Comparison of ENCODE assay signal across 30 cellular contexts in the genomic region with DNA sequence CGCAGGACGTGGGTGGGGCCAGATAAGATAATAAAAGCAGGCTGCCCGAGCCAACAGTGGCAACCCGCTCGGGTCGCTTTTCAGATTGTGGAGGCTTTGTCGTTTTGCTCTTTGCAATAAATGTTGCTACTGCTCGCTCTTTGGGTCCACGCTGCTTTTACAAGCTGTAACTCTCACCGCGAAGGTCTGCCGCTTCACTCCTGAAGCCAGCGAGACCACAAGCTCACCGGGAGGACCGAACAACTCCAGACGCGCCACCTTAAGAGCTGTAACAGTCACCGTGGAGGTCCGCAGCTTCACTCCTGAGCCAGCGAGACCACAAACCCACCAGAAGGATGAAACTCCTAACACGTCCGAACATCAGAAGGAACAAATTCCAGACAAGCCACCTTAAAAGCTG.
"Had no signal": no experiment of that assay in that cellular context is flagged by ENCODE, and none has a peak within 500 bp of the region (broad histone marks: within the 10 kb centered on the region; RNA-seq: fewer than 3 reads in every experiment).

No MANE protein-coding gene starts in this region.

- H3K4me3 Mint-ChIP-seq: activated B cell treated with CpG ODN at 0.5 μM for 24 hours; activated CD4-positive, alpha-beta memory T cell treated with anti-CD3 and anti-CD28 coated beads for 36 hours; activated CD4-positive, alpha-beta T cell treated with anti-CD3 and anti-CD28 coated beads, Interleukin-2, amount 10 ng/mL, durations not matched to agents 24 days and 14 days; activated CD8-positive, alpha-beta T cell treated with anti-CD3 and anti-CD28 coated beads for 36 hours; activated naive CD4-positive, alpha-beta T cell treated with anti-CD3 and anti-CD28 coated beads for 36 hours; activated naive CD8-positive, alpha-beta T cell treated with anti-CD3 and anti-CD28 coated beads for 36 hours; activated T-cell treated with anti-CD3 and anti-CD28 coated beads, Interleukin-2, amount 50 U/mL, for 4 hours; activated T-cell treated with anti-CD3 and anti-CD28 coated beads, Interleukin-2, amount 50 U/mL, for 72 hours; activated T-helper 1 cell treated with anti-CD3 and anti-CD28 coated beads, Interleukin-12 subunit alpha, Interleukin-12 subunit beta, Interleukin-2, Interleukin-4 antibody, amounts not matched to agents 30 ng/mL and 10 ng/mL and 1 ng/mL, durations not matched to agents 14 hours and 24 hours and 36 hours; activated T-helper 17 cell treated with anti-CD3 and anti-CD28 coated beads, Interleukin-2, amount 50 U/mL, for 72 hours; T-helper 17 cell had no signal

- ATAC-seq: activated CD8-positive, alpha-beta T cell treated with anti-CD3 and anti-CD28 coated beads for 36 hours; activated naive CD4-positive, alpha-beta T cell treated with anti-CD3 and anti-CD28 coated beads, Interleukin-2, amount 50 U/mL, for 72 hours; activated T-cell treated with anti-CD3 and anti-CD28 coated beads, Interleukin-2, amount 50 U/mL, for 4 hours; activated T-cell treated with anti-CD3 and anti-CD28 coated beads, Interleukin-2, amount 50 U/mL, for 72 hours; activated T-helper 17 cell treated with anti-CD3 and anti-CD28 coated beads, Interleukin-2, amount 50 U/mL, for 72 hours; body of pancreas; T-helper 17 cell had no signal

- H3K27ac Mint-ChIP-seq: activated B cell treated with CpG ODN at 0.5 μM for 24 hours; activated CD4-positive, alpha-beta memory T cell treated with anti-CD3 and anti-CD28 coated beads for 36 hours; activated CD4-positive, alpha-beta T cell treated with anti-CD3 and anti-CD28 coated beads, Interleukin-2, amount 10 ng/mL, durations not matched to agents 24 days and 14 days; activated CD8-positive, alpha-beta T cell treated with anti-CD3 and anti-CD28 coated beads for 36 hours; activated naive CD4-positive, alpha-beta T cell treated with anti-CD3 and anti-CD28 coated beads for 36 hours; activated naive CD4-positive, alpha-beta T cell treated with anti-CD3 and anti-CD28 coated beads, Interleukin-2, amount 50 U/mL, for 72 hours; activated naive CD8-positive, alpha-beta T cell treated with anti-CD3 and anti-CD28 coated beads for 36 hours; activated T-cell treated with anti-CD3 and anti-CD28 coated beads, Interleukin-2, amount 50 U/mL, for 72 hours; activated T-helper 1 cell treated with anti-CD3 and anti-CD28 coated beads, Interleukin-12 subunit alpha, Interleukin-12 subunit beta, Interleukin-2, Interleukin-4 antibody, amounts not matched to agents 30 ng/mL and 10 ng/mL and 1 ng/mL, durations not matched to agents 14 hours and 24 hours and 36 hours; activated T-helper 17 cell treated with anti-CD3 and anti-CD28 coated beads, Interleukin-2, amount 50 U/mL, for 72 hours; T-helper 17 cell had no signal

- H3K27me3 Mint-ChIP-seq: activated B cell treated with CpG ODN at 0.5 μM for 24 hours; activated CD4-positive, alpha-beta memory T cell treated with anti-CD3 and anti-CD28 coated beads for 36 hours; activated CD4-positive, alpha-beta T cell treated with anti-CD3 and anti-CD28 coated beads, Interleukin-2, amount 10 ng/mL, durations not matched to agents 24 days and 14 days; activated CD8-positive, alpha-beta T cell treated with anti-CD3 and anti-CD28 coated beads for 36 hours; activated naive CD8-positive, alpha-beta T cell treated with anti-CD3 and anti-CD28 coated beads for 36 hours; activated T-helper 17 cell treated with anti-CD3 and anti-CD28 coated beads, Interleukin-2, amount 50 U/mL, for 72 hours; T-helper 17 cell had no signal

- H3K27ac ChIP-seq: adrenal gland, body of pancreas, brain microvascular endothelial cell, breast epithelium, VCaP had no signal

- H3K27me3 ChIP-seq: adrenal gland, body of pancreas, brain microvascular endothelial cell, breast epithelium had no signal

- DNase-seq: activated B cell treated with CpG ODN at 0.5 μM for 24 hours; activated CD4-positive, alpha-beta memory T cell treated with anti-CD3 and anti-CD28 coated beads for 36 hours; activated CD4-positive, alpha-beta T cell treated with anti-CD3 and anti-CD28 coated beads for 4 hours; activated CD4-positive, alpha-beta T cell treated with anti-CD3 and anti-CD28 coated beads, Interleukin-2, amount 10 ng/mL, durations not matched to agents 24 days and 14 days; activated CD4-positive, alpha-beta T cell treated with anti-CD3 and anti-CD28 coated beads, Interleukin-2, amount 50 U/mL, for 1 hour; activated CD4-positive, alpha-beta T cell treated with anti-CD3 and anti-CD28 coated beads, Interleukin-2, amount 50 U/mL, for 4 hours; activated CD4-positive, CD25-positive, alpha-beta regulatory T cell treated with anti-CD3 and anti-CD28 coated beads, Interleukin-2, amount 50 U/mL, for 72 hours; activated CD8-positive, alpha-beta memory T cell treated with anti-CD3 and anti-CD28 coated beads, Interleukin-2, amount 50 U/mL, for 4 hours; activated CD8-positive, alpha-beta T cell treated with anti-CD3 and anti-CD28 coated beads for 36 hours; activated effector memory CD4-positive, alpha-beta T cell treated with anti-CD3 and anti-CD28 coated beads, Interleukin-2, amount 50 U/mL, for 16 hours; activated gamma-delta T cell treated with Interleukin-2 at 50 U/mL for 16 hours; activated naive CD4-positive, alpha-beta T cell; activated naive CD4-positive, alpha-beta T cell treated with anti-CD3 and anti-CD28 coated beads for 36 hours; activated naive CD4-positive, alpha-beta T cell treated with anti-CD3 and anti-CD28 coated beads, Interleukin-2, amount 50 U/mL, for 16 hours; activated naive CD8-positive, alpha-beta T cell treated with anti-CD3 and anti-CD28 coated beads for 36 hours; activated T-cell treated with anti-CD3 and anti-CD28 coated beads for 4 hours; activated T-cell treated with anti-CD3 and anti-CD28 coated beads, Interleukin-2, amount 50 U/mL, for 1 hour; activated T-cell treated with anti-CD3 and anti-CD28 coated beads, Interleukin-2, amount 50 U/mL, for 4 hours; activated T-cell treated with anti-CD3 and anti-CD28 coated beads, Interleukin-2, amount 50 U/mL, for 72 hours; adrenal gland; amniotic stem cell; body of pancreas; brain microvascular endothelial cell; central memory CD4-positive, alpha-beta T cell; T-helper 17 cell had no signal

- H3K4me1 Mint-ChIP-seq: activated B cell treated with CpG ODN at 0.5 μM for 24 hours; activated CD4-positive, alpha-beta T cell treated with anti-CD3 and anti-CD28 coated beads, Interleukin-2, amount 10 ng/mL, durations not matched to agents 24 days and 14 days; activated naive CD8-positive, alpha-beta T cell treated with anti-CD3 and anti-CD28 coated beads for 36 hours; activated T-helper 17 cell treated with anti-CD3 and anti-CD28 coated beads, Interleukin-2, amount 50 U/mL, for 72 hours; T-helper 17 cell had no signal

- H3K9me3 ChIP-seq: adrenal gland, body of pancreas had no signal

- H3K36me3 Mint-ChIP-seq: activated CD4-positive, alpha-beta memory T cell treated with anti-CD3 and anti-CD28 coated beads for 36 hours; activated naive CD8-positive, alpha-beta T cell treated with anti-CD3 and anti-CD28 coated beads for 36 hours had no signal

- H3K4me3 ChIP-seq: adrenal gland, body of pancreas, breast epithelium had no signal

- H3K9me3 Mint-ChIP-seq: activated B cell treated with CpG ODN at 0.5 μM for 24 hours; activated CD4-positive, alpha-beta T cell treated with anti-CD3 and anti-CD28 coated beads, Interleukin-2, amount 10 ng/mL, durations not matched to agents 24 days and 14 days; activated naive CD8-positive, alpha-beta T cell treated with anti-CD3 and anti-CD28 coated beads for 36 hours; activated T-cell treated with anti-CD3 and anti-CD28 coated beads, Interleukin-2, amount 50 U/mL, for 4 hours; activated T-helper 1 cell treated with anti-CD3 and anti-CD28 coated beads, Interleukin-12 subunit alpha, Interleukin-12 subunit beta, Interleukin-2, Interleukin-4 antibody, amounts not matched to agents 30 ng/mL and 10 ng/mL and 1 ng/mL, durations not matched to agents 14 hours and 24 hours and 36 hours had no signal

- H3K4me1 ChIP-seq: adrenal gland, body of pancreas, breast epithelium had no signal

- H3K36me3 ChIP-seq: adrenal gland, brain microvascular endothelial cell, breast epithelium had no signal
